In genomic region chr5:77773734-77774280, GRCh38 we compare ENCODE assay signal across 9 cellular contexts. TPM values are rescaled to one million over a fixed set of nuclear protein-coding genes. Genes with fewer than 3 reads are reported as not detected.
DNase-seq lines count a peak whose midpoint lies in the region; ATAC-seq and TF ChIP-seq lines count a peak whose summit lies in the region.
"Had no signal": no experiment of that assay in that cellular context is flagged by ENCODE, and none has a peak within 500 bp of the region (broad histone marks: within the 10 kb centered on the region; RNA-seq: fewer than 3 reads in every experiment).

No MANE protein-coding gene starts in this region.

- H2AFZ ChIP-seq in MM.1S (ENCODE audit: low read length) (no peak overlapping the region), osteoblast (ENCODE audit: low read length) (no peak overlapping the region)

- DNase-seq in GM06990 (ENCODE audit: extremely low read depth, insufficient read length) (no peak), MM.1S (no peak), osteoblast (ENCODE audit: insufficient read length, low spot score, missing footprints) (no peak), Ammon's horn (ENCODE audit: low spot score) (no peak), SW 1271 (lab: John Stamatoyannopoulos, UW) (no peak)
- no peak for DNase-seq in effector memory CD8-positive, alpha-beta T cell
- DNase-seq: activated CD4-positive, alpha-beta T cell treated with anti-CD3 and anti-CD28 coated beads, Interleukin-2, amount 50 U/mL, for 1 hour; Right ventricle myocardium superior had no signal

- no peaks in the 10 kb centered on the region for H3K9me3 Mint-ChIP-seq in effector memory CD8-positive, alpha-beta T cell

- H3K27ac Mint-ChIP-seq in effector memory CD8-positive, alpha-beta T cell, result peak overlapping the region; percentile 98

- H3K4me3 ChIP-seq in GM06990 (replicated peaks; ENCODE audit: low read depth, low read length), result peak overlapping the region; percentile 95
- H3K4me3 ChIP-seq in MM.1S (ENCODE audit: low read length), result no peak overlapping the region
- no peak overlapping the region for H3K4me3 ChIP-seq in osteoblast (ENCODE audit: insufficient read depth, low read length)

- H3F3A ChIP-seq in MM.1S (ENCODE audit: insufficient read depth, low read length), result peaks cover 6% of the 10 kb centered on the region; the same call in 1 of the 2 replicates

- peaks cover 2% of the 10 kb centered on the region for H3K36me3 ChIP-seq in GM06990 (ENCODE audit: control insufficient read depth, insufficient read depth, low read length)
- peaks cover 5% of the 10 kb centered on the region; the same call in 1 of the 2 replicates for H3K36me3 ChIP-seq in MM.1S (replicated peaks; ENCODE audit: insufficient read depth, low read length)
- H3K36me3 ChIP-seq in osteoblast (ENCODE audit: insufficient read depth, low read length), result peaks cover 5% of the 10 kb centered on the region

- H3K9me3 ChIP-seq in MM.1S (replicated peaks; ENCODE audit: insufficient read depth, low read length) (no peaks in the 10 kb centered on the region), osteoblast (ENCODE audit: low read depth, low read length) (no peaks in the 10 kb centered on the region)

- peaks cover 38 to 52% of the 10 kb centered on the region in 2 donors for H3K4me1 Mint-ChIP-seq in effector memory CD8-positive, alpha-beta T cell (ENCODE audit: low read depth in 2 of 2)

- peaks cover 16% of the 10 kb centered on the region; the same call in 1 of the 2 replicates for H4K20me1 ChIP-seq in MM.1S (ENCODE audit: insufficient read depth, low read length)
- H4K20me1 ChIP-seq in osteoblast (ENCODE audit: insufficient read depth, low read length), result peaks cover 54% of the 10 kb centered on the region

- H3K4me2 ChIP-seq in MM.1S (ENCODE audit: low read depth, low read length) (0 out of 2 replicates have a peak overlapping the region, but pooled peaks have one; percentile 94), osteoblast (ENCODE audit: insufficient read depth, low read length) (peak overlapping the region; percentile 93)

- H3K36me3 Mint-ChIP-seq in effector memory CD8-positive, alpha-beta T cell (ENCODE audit: insufficient read depth), result peaks cover 31% of the 10 kb centered on the region

- TF ChIP-seq CTCF in GM06990 (IDR thresholded peaks at IDR 0.05; ENCODE audit: insufficient read depth, low read length, poor library complexity, severe bottlenecking) (no peak), MM.1S (IDR thresholded peaks at IDR 0.05; ENCODE audit: low read length) (no peak), osteoblast (IDR thresholded peaks at IDR 0.05; ENCODE audit: extremely low read depth, low read depth, low read length) (no peak)

- no peak overlapping the region for H3K9ac ChIP-seq in MM.1S (ENCODE audit: low read length)

- H3K27me3 ChIP-seq in GM06990 (replicated peaks; ENCODE audit: control insufficient read depth, insufficient read depth, low read length), result no peaks in the 10 kb centered on the region
- H3K27me3 ChIP-seq in MM.1S (replicated peaks; ENCODE audit: insufficient read depth, low read length), result no peaks in the 10 kb centered on the region
- H3K27me3 ChIP-seq in osteoblast (ENCODE audit: insufficient read depth, low read length), result no peaks in the 10 kb centered on the region

- peaks cover 72% of the 10 kb centered on the region for H3K79me2 ChIP-seq in MM.1S (ENCODE audit: low read length)
- peaks cover 72% of the 10 kb centered on the region for H3K79me2 ChIP-seq in osteoblast (ENCODE audit: insufficient read depth, low read length)

- peak overlapping the region in 1 of 2 donors; percentile 95 for H3K4me3 Mint-ChIP-seq in effector memory CD8-positive, alpha-beta T cell

- no peaks in the 10 kb centered on the region for H3K27me3 Mint-ChIP-seq in effector memory CD8-positive, alpha-beta T cell

- no peaks in the 10 kb centered on the region for H3K9me2 ChIP-seq in MM.1S (replicated peaks; ENCODE audit: insufficient read depth, low read length)

- H3K27ac ChIP-seq in MM.1S (ENCODE audit: low read length), result no peak overlapping the region
- H3K27ac ChIP-seq in osteoblast (ENCODE audit: low read depth, low read length), result no peak overlapping the region

- ATAC-seq in effector memory CD8-positive, alpha-beta T cell (replicated peaks), result no peak
- ATAC-seq in esophagus mucosa, result no peak

- H3K4me1 ChIP-seq in MM.1S (ENCODE audit: low read length), result peaks cover 8% of the 10 kb centered on the region
- peaks cover 21% of the 10 kb centered on the region for H3K4me1 ChIP-seq in osteoblast (ENCODE audit: insufficient read depth, low read length)

RNA-seq across cellular contexts. Expression of gene TBCA, which starts 2.3 kb away (rescaled TPM):
- total RNA-seq in osteoblast (103 and 113 TPM in 2 replicates), esophagus mucosa (132 TPM)
